ENCODE assay signal across 9 cellular contexts in genomic region chr9:21800931-21801682, GRCh38. TPM values are rescaled to one million over a fixed set of nuclear protein-coding genes. Genes with fewer than 3 reads are reported as not detected.
DNase-seq lines count a peak whose midpoint lies in the region; ATAC-seq and TF ChIP-seq lines count a peak whose summit lies in the region.
"Had no signal": no experiment of that assay in that cellular context is flagged by ENCODE, and none has a peak within 500 bp of the region (broad histone marks: within the 10 kb centered on the region; RNA-seq: fewer than 3 reads in every experiment).

No MANE protein-coding gene starts in this region.

- TF ChIP-seq POLR2A in gastrocnemius medialis (IDR thresholded peaks at IDR 0.05) = no peak

- H2AFZ ChIP-seq in GM23248 = peak overlapping the region; percentile 90

- peak overlapping the region; percentile 90 for H3K9ac ChIP-seq in GM23248

- H3K27ac ChIP-seq in GM23248 = peak overlapping the region; percentile 84
- H3K27ac ChIP-seq in VCaP = peak overlapping the region; percentile 83
- peak overlapping the region in 3 of 4 donors; percentile 76 to 79 (median 78) for H3K27ac ChIP-seq in gastrocnemius medialis

- peaks cover 47% of the 10 kb centered on the region for H3K79me2 ChIP-seq in GM23248 (ENCODE audit: insufficient read depth)

- ATAC-seq in gastrocnemius medialis (no peak), GM21528 (IDR thresholded peaks at IDR 0.05; ENCODE audit: low FRiP score, unreplicated experiment) (no peak)

- H4K20me1 ChIP-seq in GM23248 (ENCODE audit: insufficient read depth) = no peaks in the 10 kb centered on the region

- H3K27me3 ChIP-seq in GM23248 (replicated peaks; ENCODE audit: insufficient read depth) (no peaks in the 10 kb centered on the region), gastrocnemius medialis (no peaks in the 10 kb centered on the region)

- no peaks in the 10 kb centered on the region; the same call in none of the 2 replicates for H3F3A ChIP-seq in GM23248 (ENCODE audit: insufficient read depth)

- H3K9me3 ChIP-seq in GM23248 (ENCODE audit: low read depth) (no peaks in the 10 kb centered on the region), gastrocnemius medialis (no peaks in the 10 kb centered on the region)

- H3K4me3 ChIP-seq in GM23248 = peak overlapping the region; percentile 89
- peak overlapping the region; percentile 70 to 77 for H3K4me3 ChIP-seq in foreskin fibroblast (ENCODE audit: low read depth in 1 of 2, low read length in 2 of 2)
- H3K4me3 ChIP-seq in gastrocnemius medialis = peak overlapping the region; percentile 66 to 83 (median 74)

- in situ Hi-C loops in GM23248 (cut with MboI) (loop anchor here (25.0 kb wide), 1 partner anchor 311 kb away; no protein-coding TSS in a partner anchor), gastrocnemius medialis (cut with MboI; ENCODE audit: low sequenced_read_pairs in 4 of 4) (loop anchor here in 2 of 4 donors (25.0 kb wide), 2 partner anchors 211 to 311 kb away; partner anchors contain the start of gene CDKN2B (in 1 of the 2))

- H3K36me3 ChIP-seq in GM23248 (ENCODE audit: low read depth) = no peaks in the 10 kb centered on the region
- H3K36me3 ChIP-seq in gastrocnemius medialis = no peaks in the 10 kb centered on the region

- intact Hi-C loops in gastrocnemius medialis (cut with DNase I; ENCODE audit: low total_unique reads) = loop anchor here (10.0 kb wide), 1 partner anchor 56 kb away; no protein-coding TSS in a partner anchor

- H3K9me2 ChIP-seq in GM23248 (ENCODE audit: insufficient read depth) = no peaks in the 10 kb centered on the region

- no peak for TF ChIP-seq CTCF in VCaP (conservative IDR thresholded peaks at IDR 0.05)
- TF ChIP-seq CTCF in foreskin fibroblast (IDR thresholded peaks at IDR 0.05; ENCODE audit: low read depth, low read length) = no peak
- no peak for TF ChIP-seq CTCF in gastrocnemius medialis (IDR thresholded peaks at IDR 0.05 in 4 of 5, conservative IDR thresholded peaks at IDR 0.05 in 1 of 5)

- H3K4me2 ChIP-seq in GM23248 (ENCODE audit: unreplicated experiment) = peak overlapping the region; percentile 100

- WGBS in GM23248 (ENCODE audit: low coverage in 1 of 2, low lambda C conversion rate in 2 of 2, missing lambda C conversion rate in 2 of 2), 2 experiments = 61 to 65% methylated on average over 11 of the region's 11 CpGs

- H3K4me1 ChIP-seq in GM23248 (ENCODE audit: insufficient read depth) (peaks cover 23% of the 10 kb centered on the region), gastrocnemius medialis (peaks cover 16 to 18% of the 10 kb centered on the region in 2 donors)

- DNase-seq in GM23248 = no peak
- no peak for DNase-seq in foreskin fibroblast
- DNase-seq in gastrocnemius medialis = no peak
- no peak for DNase-seq in stimulated activated CD4-positive, alpha-beta T cell treated with anti-CD3 and anti-CD28 coated beads, Interleukin-2, amount 100 ng/mL, for 48 hours
- DNase-seq in HCEC 1CT = no peak
- no peak for DNase-seq in OCI-M1 (lab: John Stamatoyannopoulos, UW)
- DNase-seq: foreskin melanocyte had no signal

RNA-seq across cellular contexts. Expression of gene MTAP, which starts 1.3 kb away (rescaled TPM):
- total RNA-seq in GM23248 (2014; rRNA removed; shearing (Covaris generic)) = 26.7 and 29.8 TPM in 2 replicates
- polyA plus RNA-seq in GM23248 (2016; fragmentation: Nextera tagmentation; extraction: Ambion mirVana) = 44.8 and 47.8 TPM in 2 replicates
- total RNA-seq in gastrocnemius medialis = 10 to 100 TPM in 2 of 4 donors, 1 to 10 TPM in 2; 6.2 to 11.0 (median 9.4) TPM
